Comparison of ENCODE assay signal across 19 cellular contexts in genomic region chr1:228304225-228304624, GRCh38.
DNase-seq lines count a peak whose midpoint lies in the region; ATAC-seq and TF ChIP-seq lines count a peak whose summit lies in the region.
"Had no signal": no experiment of that assay in that cellular context is flagged by ENCODE, and none has a peak within 500 bp of the region (broad histone marks: within the 10 kb centered on the region; RNA-seq: fewer than 3 reads in every experiment).

No MANE protein-coding gene starts in this region.

- peak in 3 of 5 donors; percentile 9 to 18 (median 17) for DNase-seq in heart left ventricle
- DNase-seq in left ventricle myocardium superior: no peak
- DNase-seq in endodermal cell: peak; percentile 34
- DNase-seq in osteoblast (ENCODE audit: insufficient read length, low spot score, missing footprints): peak; percentile 23
- DNase-seq in upper lobe of right lung: peak; percentile 40
- no peak for DNase-seq in CD1c-positive myeloid dendritic cell (ENCODE audit: extremely low spot score)
- no peak for DNase-seq in omental fat pad (ENCODE audit: low spot score)
- DNase-seq in NCI-H526 treated with DMSO at 0.1 percent for 48 hours (lab: John Stamatoyannopoulos, UW): no peak
- DNase-seq: ACHN, C1 segment of cervical spinal cord, MM.1S, NCI-H1092, NCI-H146, NCI-H2029 treated with DMSO at 0.1 percent for 48 hours, NCI-H2171 treated with DMSO at 0.1 percent for 48 hours, NCI-H446 treated with DMSO at 0.1 percent for 48 hours, PC-3, RPMI8226 had no signal

- TF ChIP-seq CTCF in heart left ventricle (IDR thresholded peaks at IDR 0.05) (no peak), endodermal cell (conservative IDR thresholded peaks at IDR 0.05) (no peak), osteoblast (IDR thresholded peaks at IDR 0.05; ENCODE audit: extremely low read depth, low read depth, low read length) (no peak), upper lobe of right lung (IDR thresholded peaks at IDR 0.05) (no peak), omental fat pad (IDR thresholded peaks at IDR 0.05) (no peak)

- peaks cover 65% of the 10 kb centered on the region for H3K36me3 Mint-ChIP-seq in endodermal cell (ENCODE audit: low read depth)

- peaks cover 54% of the 10 kb centered on the region for H3K9me3 Mint-ChIP-seq in endodermal cell

- peaks cover 0 to 75% (median 27%) of the 10 kb centered on the region in 9 donors for H3K36me3 ChIP-seq in heart left ventricle
- H3K36me3 ChIP-seq in endodermal cell (ENCODE audit: control insufficient read depth, insufficient read depth, low read length): peaks cover 40% of the 10 kb centered on the region
- no peaks in the 10 kb centered on the region for H3K36me3 ChIP-seq in osteoblast (ENCODE audit: insufficient read depth, low read length)
- no peaks in the 10 kb centered on the region for H3K36me3 ChIP-seq in upper lobe of right lung
- H3K36me3 ChIP-seq: SJCRH30 had no signal

- H3K79me2 ChIP-seq in osteoblast (ENCODE audit: insufficient read depth, low read length): no peaks in the 10 kb centered on the region

- peaks cover 0 to 28% (median 11%) of the 10 kb centered on the region in 12 donors for H3K9me3 ChIP-seq in heart left ventricle
- peaks cover 41% of the 10 kb centered on the region for H3K9me3 ChIP-seq in endodermal cell (ENCODE audit: control insufficient read depth, low read length)
- peaks cover 14% of the 10 kb centered on the region for H3K9me3 ChIP-seq in osteoblast (ENCODE audit: low read depth, low read length)
- H3K9me3 ChIP-seq in upper lobe of right lung: peaks cover 12% of the 10 kb centered on the region

- H3K4me2 ChIP-seq in osteoblast (ENCODE audit: insufficient read depth, low read length): no peak overlapping the region

- no peak overlapping the region for H3K27ac ChIP-seq in heart left ventricle
- no peak overlapping the region for H3K27ac ChIP-seq in endodermal cell (ENCODE audit: low read depth, low read length)
- H3K27ac ChIP-seq in osteoblast (ENCODE audit: low read depth, low read length): no peak overlapping the region
- no peak overlapping the region for H3K27ac ChIP-seq in upper lobe of right lung
- H3K27ac ChIP-seq: SJCRH30 had no signal

- H3K4me1 ChIP-seq in heart left ventricle (no peaks in the 10 kb centered on the region), endodermal cell (ENCODE audit: control insufficient read depth, insufficient read depth, low read length) (no peaks in the 10 kb centered on the region), osteoblast (ENCODE audit: insufficient read depth, low read length) (no peaks in the 10 kb centered on the region), upper lobe of right lung (no peaks in the 10 kb centered on the region)
- H3K4me1 ChIP-seq: SJCRH30 had no signal

- no peak overlapping the region for H2AFZ ChIP-seq in osteoblast (ENCODE audit: low read length)

- H3K4me3 ChIP-seq in heart left ventricle (no peak overlapping the region), endodermal cell (ENCODE audit: low read length) (no peak overlapping the region), osteoblast (ENCODE audit: insufficient read depth, low read length) (no peak overlapping the region), upper lobe of right lung (no peak overlapping the region)
- H3K4me3 ChIP-seq: SJCRH30 had no signal

- no peak overlapping the region for H3K27ac Mint-ChIP-seq in endodermal cell

- no peak overlapping the region for H3K9ac ChIP-seq in endodermal cell (ENCODE audit: extremely low read depth, low read length, poor library complexity, severe bottlenecking)

- no peak for TF ChIP-seq POLR2A in heart left ventricle (IDR thresholded peaks at IDR 0.05)

- H3K27me3 Mint-ChIP-seq in endodermal cell (ENCODE audit: insufficient read depth): no peaks in the 10 kb centered on the region

- H3K27me3 ChIP-seq in heart left ventricle: no peaks in the 10 kb centered on the region
- no peaks in the 10 kb centered on the region for H3K27me3 ChIP-seq in endodermal cell (ENCODE audit: control insufficient read depth, insufficient read depth, low read length, poor library complexity, severe bottlenecking)
- no peaks in the 10 kb centered on the region for H3K27me3 ChIP-seq in osteoblast (ENCODE audit: insufficient read depth, low read length)
- no peaks in the 10 kb centered on the region for H3K27me3 ChIP-seq in upper lobe of right lung
- H3K27me3 ChIP-seq: SJCRH30 had no signal

- ATAC-seq in heart left ventricle (no peak), left ventricle myocardium superior (no peak), upper lobe of right lung (no peak), omental fat pad (ENCODE audit: low FRiP score) (no peak)
- ATAC-seq: PC-3 had no signal

- WGBS in heart left ventricle, 4 donors: 78 to 89% (median 84%) methylated on average over 8 of the region's 8 CpGs
- WGBS in endodermal cell (ENCODE audit: insufficient coverage in 1 of 2, insufficient read length in 1 of 2), 2 experiments: 87 to 89% methylated on average over 5 to 8 of the region's 8 CpGs

- H3K4me1 Mint-ChIP-seq in endodermal cell: no peaks in the 10 kb centered on the region

- H4K20me1 ChIP-seq in osteoblast (ENCODE audit: insufficient read depth, low read length): no peaks in the 10 kb centered on the region

- H3K4me3 Mint-ChIP-seq in endodermal cell: no peak overlapping the region

- intact Hi-C loops in heart left ventricle (cut with DNase I): no loop called here
- intact Hi-C loops in left ventricle myocardium superior (cut with micrococcal nuclease): no loop called here
- intact Hi-C loops in upper lobe of right lung (cut with DNase I): no loop called here

Comparison
In these comparisons a context has a peak if more than half of its experiments do, and no peak if none do; other contexts are left out.
1. DNase-seq: peak in heart left ventricle (3 of 5), endodermal cell (single experiment), osteoblast (single experiment) and upper lobe of right lung (single experiment); none in left ventricle myocardium superior (single experiment), CD1c-positive myeloid dendritic cell (single experiment), omental fat pad (single experiment) and NCI-H526 treated with DMSO at 0.1 percent for 48 hours (single experiment).